16 cellular contexts compared by ENCODE assay signal in the genomic region with DNA sequence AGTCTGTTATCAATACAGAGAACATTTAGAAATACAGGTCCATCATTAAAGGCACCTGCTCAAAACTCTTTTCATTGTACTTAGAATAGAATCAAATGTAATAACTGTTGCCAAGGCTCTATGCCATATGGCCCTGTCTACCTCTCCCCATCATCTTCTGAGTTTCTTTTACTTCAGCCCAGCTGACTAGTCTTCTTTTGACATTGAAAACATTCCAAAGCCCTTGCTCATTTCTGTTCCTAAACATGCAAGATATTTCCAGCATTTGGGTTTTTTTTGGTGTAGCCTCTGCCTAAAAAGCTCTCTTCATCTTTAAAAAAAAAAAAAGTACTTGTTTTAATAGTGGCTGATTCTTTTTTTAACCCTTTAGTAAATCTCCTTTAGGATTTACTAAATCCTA.
A peak's percentile ranks its signal among the peaks of the same experiment; 100 is the strongest.
DNase-seq lines count a peak whose midpoint lies in the region; ATAC-seq lines count a peak whose summit lies in the region.
"Had no signal": no experiment of that assay in that cellular context is flagged by ENCODE, and none has a peak within 500 bp of the region (broad histone marks: within the 10 kb centered on the region; RNA-seq: fewer than 3 reads in every experiment).

No MANE protein-coding gene starts in this region.

- DNase-seq in AG08396 (ENCODE audit: low spot score) = peak; percentile 25
- peak; percentile 22 for DNase-seq in HS-5 (ENCODE audit: low read depth)
- peak; percentile 27 for DNase-seq in astrocyte of the hippocampus (ENCODE audit: low read depth, low spot score)
- peak; percentile 16 for DNase-seq in hepatic stellate cell (ENCODE audit: low spot score)
- DNase-seq in ACHN = no peak
- DNase-seq in SKM-1 treated with dmso at 0.1 percent for 144 hours (lab: John Stamatoyannopoulos, UW; ENCODE audit: unreplicated experiment) = no peak
- DNase-seq: activated CD4-positive, alpha-beta T cell treated with anti-CD3 and anti-CD28 coated beads, Interleukin-2, amount 10 ng/mL, durations not matched to agents 7 days and 5 days; CD8-positive, alpha-beta T cell; NCI-H2171 treated with DMSO at 0.1 percent for 48 hours; NCI-H748 treated with DMSO at 0.1 percent for 48 hours; nephron progenitor cell; OCI-M1; SHP77 had no signal

- in situ Hi-C loops in ACHN (cut with HindIII; ENCODE audit: low pct_ligation_motif_present, low pct_unique_long_range_greater_than_20kb, low sequenced_read_pairs) = no loop called here

- ATAC-seq in GM19023 (IDR thresholded peaks at IDR 0.05; ENCODE audit: unreplicated experiment) = no peak
- ATAC-seq in GM18519 (IDR thresholded peaks at IDR 0.05; ENCODE audit: low FRiP score, unreplicated experiment) = no peak
- ATAC-seq: CD8-positive, alpha-beta T cell; stimulated activated effector memory CD8-positive, alpha-beta T cell treated with anti-CD3 and anti-CD28 coated beads, Interleukin-12 subunit alpha, Interleukin-12 subunit beta, amount 100 ng/mL, for 72 hours had no signal

Comparison
In these comparisons a context has a peak if more than half of its experiments do, and no peak if none do; other contexts are left out.
1. DNase-seq: peak in AG08396 (single experiment), HS-5 (single experiment), astrocyte of the hippocampus (single experiment) and hepatic stellate cell (single experiment); none in ACHN (single experiment) and SKM-1 treated with dmso at 0.1 percent for 144 hours (single experiment).